In genomic region chr17:72826602-72827001, GRCh38 we compare ENCODE assay signal across 17 cellular contexts.
DNase-seq lines count a peak whose midpoint lies in the region; ATAC-seq, FAIRE-seq and TF ChIP-seq lines count a peak whose summit lies in the region.
"Had no signal": no experiment of that assay in that cellular context is flagged by ENCODE, and none has a peak within 500 bp of the region (broad histone marks: within the 10 kb centered on the region; RNA-seq: fewer than 3 reads in every experiment).

No MANE protein-coding gene starts in this region.

- FAIRE-seq in urothelium cell line (lab: Jason Lieb, UNC), result peak; percentile 79

- H3K9me2 ChIP-seq in HCT116 (ENCODE audit: insufficient read depth), result no peaks in the 10 kb centered on the region

- CTCF ChIA-PET in HCT116 (lab: Charles Lee) (no interaction called here), RWPE1 (lab: Yijun Ruan, JAX) (interaction anchor here (0.8 kb wide), 1 partner anchor 16 kb away, joined by 4 read pairs; no protein-coding TSS in a partner anchor)

- H3K4me2 ChIP-seq in HCT116 (ENCODE audit: low read length), result peak overlapping the region; percentile 29; the same call in 1 of the 2 replicates

- peaks cover 0 to 3% of the 10 kb centered on the region in 2 experiments; a peak in 1 of 4 replicates for H3K36me3 ChIP-seq in HCT116 (ENCODE audit: control insufficient read depth in 1 of 2, insufficient read depth in 2 of 2, low read length in 2 of 2)

- BruUV-seq in HCT116 (replicated peaks; lab: Mats Ljungman, UMichigan), result no TSS peak

- peaks cover 18 to 22% of the 10 kb centered on the region in 2 experiments; a peak in 3 of 4 replicates for H3K9me3 ChIP-seq in HCT116 (ENCODE audit: control insufficient read depth in 1 of 2, insufficient read depth in 1 of 2, low read depth in 1 of 2, low read length in 2 of 2)

- POLR2A ChIA-PET in HCT116 (lab: Charles Lee), result no interaction called here
- POLR2A ChIA-PET in RWPE1 (lab: Yijun Ruan, JAX; ENCODE audit: low non-redundant PET), result no interaction called here

- no peak for TF ChIP-seq RAD21 in HCT116 (IDR thresholded peaks at IDR 0.05; ENCODE audit: low read depth)

- peak; percentile 71; the same call in 1 of the 2 replicates for ATAC-seq in HCT116
- ATAC-seq: activated T-cell treated with anti-CD3 and anti-CD28 coated beads, Interleukin-2, amount 50 U/mL, for 4 hours; naive thymus-derived CD4-positive, alpha-beta T cell had no signal

- H3K4me1 ChIP-seq in HCT116 (ENCODE audit: control insufficient read depth in 1 of 2, insufficient read depth in 2 of 2, low read length in 2 of 2), result peaks cover 7 to 21% of the 10 kb centered on the region in 2 experiments; a peak in 3 of 4 replicates
- H3K4me1 ChIP-seq: left ventricle myocardium inferior, stomach had no signal

- no peaks in the 10 kb centered on the region for H3K79me2 ChIP-seq in HCT116 (ENCODE audit: insufficient read depth, low read length)

- TF ChIP-seq CTCF in HCT116 (IDR thresholded peaks at IDR 0.05 in 2 of 3, conservative IDR thresholded peaks at IDR 0.05 in 1 of 3; ENCODE audit: borderline replicate concordance in 1 of 3, insufficient read depth in 1 of 3, low read depth in 2 of 3, low read length in 2 of 3) (peak; percentile 3 to 64 (median 33); a peak in 4 of 6 replicates), RWPE1 (conservative IDR thresholded peaks at IDR 0.05; ENCODE audit: low read depth) (no peak), fibroblast of mammary gland (conservative IDR thresholded peaks at IDR 0.05; ENCODE audit: control insufficient read depth, insufficient read depth, low read depth, low read length) (peak; percentile 7)

- RAD21 ChIA-PET in HCT116 (lab: Charles Lee; ENCODE audit: low non-redundant PET in 1 of 2, low total read pairs in 2 of 2, uncharacterized antibody in 2 of 2, unreplicated experiment in 2 of 2), result no interaction called here

- H3K27ac ChIP-seq in HCT116 (ENCODE audit: low read depth, low read length) (no peak overlapping the region), RWPE1 (no peak overlapping the region)
- H3K27ac ChIP-seq: coronary artery, left ventricle myocardium inferior, stomach had no signal

- DNase-seq in HCT116 (ENCODE audit: low read depth, low spot score), result peak; percentile 42
- peak; percentile 50 for DNase-seq in RWPE1 (ENCODE audit: low spot score)
- DNase-seq in fibroblast of mammary gland (ENCODE audit: low read depth), result peak; percentile 56
- DNase-seq in urothelium cell line (ENCODE audit: low spot score), result peak; percentile 71
- no peak for DNase-seq in cerebellar cortex (ENCODE audit: low spot score)
- DNase-seq in amniotic stem cell (lab: John Stamatoyannopoulos, UW), result no peak
- DNase-seq in NCI-H524 (lab: John Stamatoyannopoulos, UW), result no peak
- DNase-seq: activated CD4-positive, alpha-beta T cell treated with anti-CD3 and anti-CD28 coated beads, Interleukin-2, amount 50 U/mL, for 4 hours; activated T-cell treated with anti-CD3 and anti-CD28 coated beads, Interleukin-2, amount 50 U/mL, for 4 hours; CD4-positive, CD25-positive, alpha-beta regulatory T cell; hippocampal formation; left ventricle myocardium inferior; naive thymus-derived CD4-positive, alpha-beta T cell; NK-92 treated with Interleukin-12 subunit alpha and Interleukin-12 subunit beta, amount 100 ng/mL, for 24 hours; stimulated activated CD4-positive, alpha-beta T cell treated with anti-CD3 and anti-CD28 coated beads, Interleukin-15, amount 100 ng/mL, for 24 hours; stomach had no signal

- intact Hi-C loops in HCT116 (cut with micrococcal nuclease), result loop anchor here (10.0 kb wide), 1 partner anchor 148 kb away; no protein-coding TSS in a partner anchor

- H2AFZ ChIP-seq in HCT116 (ENCODE audit: low read depth, low read length, poor library complexity, severe bottlenecking), result no peak overlapping the region

- no peaks in the 10 kb centered on the region for H3K27me3 ChIP-seq in HCT116 (ENCODE audit: insufficient read depth, low read length)
- H3K27me3 ChIP-seq: stomach had no signal

- no peaks in the 10 kb centered on the region for H4K20me1 ChIP-seq in HCT116 (ENCODE audit: insufficient read depth)

- H3K4me3 ChIP-seq in HCT116 (replicated peaks in 1 of 2; ENCODE audit: low read depth in 1 of 2, low read length in 2 of 2), result no peak overlapping the region
- no peak overlapping the region for H3K4me3 ChIP-seq in fibroblast of mammary gland (ENCODE audit: control insufficient read depth, low read depth, low read length)
- H3K4me3 ChIP-seq: coronary artery, left ventricle myocardium inferior, stomach had no signal

- no peak for TF ChIP-seq POLR2A in HCT116 (IDR thresholded peaks at IDR 0.05; ENCODE audit: borderline replicate concordance, extremely low read depth, insufficient read depth, insufficient read length)

- no peak overlapping the region for H3K9ac ChIP-seq in HCT116 (ENCODE audit: low read length)

TF ChIP-seq in HCT116, 20 proteins besides CTCF, POLR2A, EP300 and RAD21:
- TF ChIP-seq CEBPB (IDR thresholded peaks at IDR 0.05; ENCODE audit: low read depth), result no peak
- no peak for TF ChIP-seq ATF3 (IDR thresholded peaks at IDR 0.05)
- no peak for TF ChIP-seq ZBTB33 (IDR thresholded peaks at IDR 0.05; ENCODE audit: extremely low read depth, insufficient replicate concordance, low read length)
- no peak for TF ChIP-seq ZNF274 (IDR thresholded peaks at IDR 0.05; ENCODE audit: low read depth, low read length)
- TF ChIP-seq ZFX (IDR thresholded peaks at IDR 0.05), result no peak
- TF ChIP-seq CBX3 (IDR thresholded peaks at IDR 0.05; ENCODE audit: low read depth), result peak; percentile 70; the same call in 1 of the 2 replicates
- no peak for TF ChIP-seq ELF1 (IDR thresholded peaks at IDR 0.05; ENCODE audit: borderline replicate concordance, low read depth)
- no peak for TF ChIP-seq MAX (IDR thresholded peaks at IDR 0.05)
- no peak for TF ChIP-seq REST (IDR thresholded peaks at IDR 0.05; ENCODE audit: low read depth)
- no peak for TF ChIP-seq TCF7L2 (IDR thresholded peaks at IDR 0.05; ENCODE audit: borderline replicate concordance, extremely low read depth, insufficient read depth, insufficient read length)
- TF ChIP-seq EZH2 (IDR thresholded peaks at IDR 0.05), result no peak
- TF ChIP-seq SP1 (IDR thresholded peaks at IDR 0.05; ENCODE audit: low read depth), result no peak; the same call in 1 of the 2 replicates
- no peak for TF ChIP-seq POLR2AphosphoS5 (IDR thresholded peaks at IDR 0.05; ENCODE audit: low read depth, low read length)
- peak; percentile 57 for TF ChIP-seq JUND (IDR thresholded peaks at IDR 0.05)
- TF ChIP-seq EZH2phosphoT487 (IDR thresholded peaks at IDR 0.05; ENCODE audit: borderline replicate concordance), result no peak
- TF ChIP-seq SRF (IDR thresholded peaks at IDR 0.05; ENCODE audit: low read depth), result no peak
- peak; percentile 57 for TF ChIP-seq FOSL1 (IDR thresholded peaks at IDR 0.05; ENCODE audit: low read depth)
- TF ChIP-seq YY1 (IDR thresholded peaks at IDR 0.05; ENCODE audit: extremely low read depth, insufficient replicate concordance, low read depth, low read length), result no peak
- TF ChIP-seq EGR1 (IDR thresholded peaks at IDR 0.05; ENCODE audit: low read depth), result no peak
- TF ChIP-seq SIN3A (IDR thresholded peaks at IDR 0.05; ENCODE audit: low read depth), result no peak
TF ChIP-seq in HCT116: peak in this region for 3.

Comparison
In these comparisons a context has a peak if more than half of its experiments do, and no peak if none do; other contexts are left out.
1. DNase-seq: peak in HCT116 (single experiment), RWPE1 (single experiment), fibroblast of mammary gland (single experiment) and urothelium cell line (single experiment); none in cerebellar cortex (single experiment), amniotic stem cell (single experiment) and NCI-H524 (0 of 2).